Comparison of ENCODE assay signal across 1 cellular context in the genomic region with DNA sequence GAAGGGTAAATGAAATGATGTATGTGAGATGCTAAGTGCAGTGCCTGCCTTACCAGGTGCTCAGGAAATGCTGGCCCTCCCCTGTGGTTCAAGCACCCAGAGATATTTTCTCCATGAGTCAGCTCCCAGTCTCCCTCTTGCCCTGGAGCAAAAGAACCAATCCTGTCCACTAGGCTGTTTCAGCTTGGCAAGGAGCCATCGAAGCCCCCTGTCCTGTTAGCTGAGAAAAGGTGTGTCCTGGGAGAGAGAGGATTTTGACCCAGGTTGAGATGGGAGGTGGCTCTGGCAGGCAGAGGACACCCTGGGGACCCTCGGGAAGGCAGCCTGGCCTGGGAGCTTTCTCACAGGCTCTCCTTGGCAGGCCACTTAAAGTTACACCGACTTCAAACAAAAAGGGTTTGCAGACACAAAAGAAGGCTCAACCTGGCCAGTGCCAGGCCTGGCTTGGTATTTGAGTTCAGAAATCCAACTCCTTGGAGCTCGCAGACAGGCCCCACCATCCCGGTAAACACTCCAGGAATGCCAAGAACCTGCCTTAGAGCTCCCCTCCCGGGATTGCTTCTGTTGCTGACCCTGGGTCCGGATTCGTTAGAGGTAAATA.
TF ChIP-seq lines count a peak whose summit lies in the region.

No MANE protein-coding gene starts in this region.

TF ChIP-seq in WTC11, 78 proteins besides CTCF, POLR2A, EP300 and RAD21 (continued from another document):
- TF ChIP-seq, protein P1, sequence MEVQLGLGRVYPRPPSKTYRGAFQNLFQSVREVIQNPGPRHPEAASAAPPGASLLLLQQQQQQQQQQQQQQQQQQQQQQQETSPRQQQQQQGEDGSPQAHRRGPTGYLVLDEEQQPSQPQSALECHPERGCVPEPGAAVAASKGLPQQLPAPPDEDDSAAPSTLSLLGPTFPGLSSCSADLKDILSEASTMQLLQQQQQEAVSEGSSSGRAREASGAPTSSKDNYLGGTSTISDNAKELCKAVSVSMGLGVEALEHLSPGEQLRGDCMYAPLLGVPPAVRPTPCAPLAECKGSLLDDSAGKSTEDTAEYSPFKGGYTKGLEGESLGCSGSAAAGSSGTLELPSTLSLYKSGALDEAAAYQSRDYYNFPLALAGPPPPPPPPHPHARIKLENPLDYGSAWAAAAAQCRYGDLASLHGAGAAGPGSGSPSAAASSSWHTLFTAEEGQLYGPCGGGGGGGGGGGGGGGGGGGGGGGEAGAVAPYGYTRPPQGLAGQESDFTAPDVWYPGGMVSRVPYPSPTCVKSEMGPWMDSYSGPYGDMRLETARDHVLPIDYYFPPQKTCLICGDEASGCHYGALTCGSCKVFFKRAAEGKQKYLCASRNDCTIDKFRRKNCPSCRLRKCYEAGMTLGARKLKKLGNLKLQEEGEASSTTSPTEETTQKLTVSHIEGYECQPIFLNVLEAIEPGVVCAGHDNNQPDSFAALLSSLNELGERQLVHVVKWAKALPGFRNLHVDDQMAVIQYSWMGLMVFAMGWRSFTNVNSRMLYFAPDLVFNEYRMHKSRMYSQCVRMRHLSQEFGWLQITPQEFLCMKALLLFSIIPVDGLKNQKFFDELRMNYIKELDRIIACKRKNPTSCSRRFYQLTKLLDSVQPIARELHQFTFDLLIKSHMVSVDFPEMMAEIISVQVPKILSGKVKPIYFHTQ (CRISPR knock-in tag; IDR thresholded peaks at IDR 0.05) = no peak
- TF ChIP-seq, protein P2, sequence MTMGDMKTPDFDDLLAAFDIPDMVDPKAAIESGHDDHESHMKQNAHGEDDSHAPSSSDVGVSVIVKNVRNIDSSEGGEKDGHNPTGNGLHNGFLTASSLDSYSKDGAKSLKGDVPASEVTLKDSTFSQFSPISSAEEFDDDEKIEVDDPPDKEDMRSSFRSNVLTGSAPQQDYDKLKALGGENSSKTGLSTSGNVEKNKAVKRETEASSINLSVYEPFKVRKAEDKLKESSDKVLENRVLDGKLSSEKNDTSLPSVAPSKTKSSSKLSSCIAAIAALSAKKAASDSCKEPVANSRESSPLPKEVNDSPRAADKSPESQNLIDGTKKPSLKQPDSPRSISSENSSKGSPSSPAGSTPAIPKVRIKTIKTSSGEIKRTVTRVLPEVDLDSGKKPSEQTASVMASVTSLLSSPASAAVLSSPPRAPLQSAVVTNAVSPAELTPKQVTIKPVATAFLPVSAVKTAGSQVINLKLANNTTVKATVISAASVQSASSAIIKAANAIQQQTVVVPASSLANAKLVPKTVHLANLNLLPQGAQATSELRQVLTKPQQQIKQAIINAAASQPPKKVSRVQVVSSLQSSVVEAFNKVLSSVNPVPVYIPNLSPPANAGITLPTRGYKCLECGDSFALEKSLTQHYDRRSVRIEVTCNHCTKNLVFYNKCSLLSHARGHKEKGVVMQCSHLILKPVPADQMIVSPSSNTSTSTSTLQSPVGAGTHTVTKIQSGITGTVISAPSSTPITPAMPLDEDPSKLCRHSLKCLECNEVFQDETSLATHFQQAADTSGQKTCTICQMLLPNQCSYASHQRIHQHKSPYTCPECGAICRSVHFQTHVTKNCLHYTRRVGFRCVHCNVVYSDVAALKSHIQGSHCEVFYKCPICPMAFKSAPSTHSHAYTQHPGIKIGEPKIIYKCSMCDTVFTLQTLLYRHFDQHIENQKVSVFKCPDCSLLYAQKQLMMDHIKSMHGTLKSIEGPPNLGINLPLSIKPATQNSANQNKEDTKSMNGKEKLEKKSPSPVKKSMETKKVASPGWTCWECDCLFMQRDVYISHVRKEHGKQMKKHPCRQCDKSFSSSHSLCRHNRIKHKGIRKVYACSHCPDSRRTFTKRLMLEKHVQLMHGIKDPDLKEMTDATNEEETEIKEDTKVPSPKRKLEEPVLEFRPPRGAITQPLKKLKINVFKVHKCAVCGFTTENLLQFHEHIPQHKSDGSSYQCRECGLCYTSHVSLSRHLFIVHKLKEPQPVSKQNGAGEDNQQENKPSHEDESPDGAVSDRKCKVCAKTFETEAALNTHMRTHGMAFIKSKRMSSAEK (CRISPR knock-in tag; IDR thresholded peaks at IDR 0.05; ENCODE audit: borderline replicate concordance) = no peak
- TF ChIP-seq ZNF416 (CRISPR knock-in tag; IDR thresholded peaks at IDR 0.05) (no peak), RORB (CRISPR knock-in tag; IDR thresholded peaks at IDR 0.05) (no peak), ZNF317 (CRISPR knock-in tag; IDR thresholded peaks at IDR 0.05; ENCODE audit: borderline replicate concordance, low read depth) (no peak), NFATC4 (CRISPR knock-in tag; IDR thresholded peaks at IDR 0.05) (no peak), ZBTB21 (CRISPR knock-in tag; IDR thresholded peaks at IDR 0.05; ENCODE audit: borderline replicate concordance) (no peak), GTF2I (CRISPR knock-in tag; conservative IDR thresholded peaks at IDR 0.05) (no peak)
- TF ChIP-seq, protein P3, sequence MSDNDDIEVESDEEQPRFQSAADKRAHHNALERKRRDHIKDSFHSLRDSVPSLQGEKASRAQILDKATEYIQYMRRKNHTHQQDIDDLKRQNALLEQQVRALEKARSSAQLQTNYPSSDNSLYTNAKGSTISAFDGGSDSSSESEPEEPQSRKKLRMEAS (CRISPR knock-in tag; IDR thresholded peaks at IDR 0.05) = no peak
TF ChIP-seq in WTC11: peak in this region for 0.
